11 cellular contexts compared by ENCODE assay signal in genomic region chr9:69542942-69543704, GRCh38.
DNase-seq lines count a peak whose midpoint lies in the region; ATAC-seq and TF ChIP-seq lines count a peak whose summit lies in the region.
"Had no signal": no experiment of that assay in that cellular context is flagged by ENCODE, and none has a peak within 500 bp of the region (broad histone marks: within the 10 kb centered on the region; RNA-seq: fewer than 3 reads in every experiment).

No MANE protein-coding gene starts in this region.

- TF ChIP-seq CTCF in cardiac muscle cell (IDR thresholded peaks at IDR 0.05; ENCODE audit: low read depth, low read length) = no peak

- ATAC-seq in sciatic nerve (peak; percentile 86), GM18907 (IDR thresholded peaks at IDR 0.05; ENCODE audit: unreplicated experiment) (no peak)
- ATAC-seq: A549 had no signal

- H3K9me3 ChIP-seq in cardiac muscle cell (ENCODE audit: low read depth) = no peaks in the 10 kb centered on the region
- H3K9me3 ChIP-seq: A549, neutrophil had no signal

- H3K4me1 ChIP-seq in cardiac muscle cell (ENCODE audit: low read depth) = peaks cover 11% of the 10 kb centered on the region
- H3K4me1 ChIP-seq: A549 had no signal

- no peak overlapping the region for H3K4me3 ChIP-seq in cardiac muscle cell
- H3K4me3 ChIP-seq: A549 had no signal

- no peaks in the 10 kb centered on the region for H3K27me3 ChIP-seq in cardiac muscle cell

- intact Hi-C loops in sciatic nerve (cut with DNase I) = loop anchor here (5.0 kb wide), 1 partner anchor 116 kb away; no protein-coding TSS in a partner anchor

- DNase-seq in NCI-H1694 treated with DMSO at 0.1 percent for 48 hours (lab: John Stamatoyannopoulos, UW) (peak; percentile 15), NCI-H1694 (lab: John Stamatoyannopoulos, UW) (no peak), NCI-H748 treated with DMSO at 0.1 percent for 48 hours (lab: John Stamatoyannopoulos, UW) (peak; percentile 25), cardiac muscle cell (ENCODE audit: low read depth in 1 of 2, low spot score in 1 of 2) (peak in 1 of 2 donors; percentile 39), sciatic nerve (ENCODE audit: low spot score) (no peak), H4 (ENCODE audit: low spot score) (no peak), NCI-H1930 (lab: John Stamatoyannopoulos, UW) (no peak)
- DNase-seq: activated CD8-positive, alpha-beta memory T cell treated with anti-CD3 and anti-CD28 coated beads for 24 hours had no signal

- H3K27ac ChIP-seq in cardiac muscle cell = peak overlapping the region; percentile 71
- H3K27ac ChIP-seq: A549, neutrophil had no signal

- no peaks in the 10 kb centered on the region for H3K36me3 ChIP-seq in cardiac muscle cell
- H3K36me3 ChIP-seq: neutrophil had no signal

Comparison
In these comparisons a context has a peak if more than half of its experiments do, and no peak if none do; other contexts are left out.
1. DNase-seq: peak in NCI-H1694 treated with DMSO at 0.1 percent for 48 hours (single experiment) and NCI-H748 treated with DMSO at 0.1 percent for 48 hours (single experiment); none in NCI-H1694 (single experiment), sciatic nerve (single experiment), H4 (single experiment) and NCI-H1930 (0 of 2).